8 cellular contexts compared by ENCODE assay signal in the genomic region with DNA sequence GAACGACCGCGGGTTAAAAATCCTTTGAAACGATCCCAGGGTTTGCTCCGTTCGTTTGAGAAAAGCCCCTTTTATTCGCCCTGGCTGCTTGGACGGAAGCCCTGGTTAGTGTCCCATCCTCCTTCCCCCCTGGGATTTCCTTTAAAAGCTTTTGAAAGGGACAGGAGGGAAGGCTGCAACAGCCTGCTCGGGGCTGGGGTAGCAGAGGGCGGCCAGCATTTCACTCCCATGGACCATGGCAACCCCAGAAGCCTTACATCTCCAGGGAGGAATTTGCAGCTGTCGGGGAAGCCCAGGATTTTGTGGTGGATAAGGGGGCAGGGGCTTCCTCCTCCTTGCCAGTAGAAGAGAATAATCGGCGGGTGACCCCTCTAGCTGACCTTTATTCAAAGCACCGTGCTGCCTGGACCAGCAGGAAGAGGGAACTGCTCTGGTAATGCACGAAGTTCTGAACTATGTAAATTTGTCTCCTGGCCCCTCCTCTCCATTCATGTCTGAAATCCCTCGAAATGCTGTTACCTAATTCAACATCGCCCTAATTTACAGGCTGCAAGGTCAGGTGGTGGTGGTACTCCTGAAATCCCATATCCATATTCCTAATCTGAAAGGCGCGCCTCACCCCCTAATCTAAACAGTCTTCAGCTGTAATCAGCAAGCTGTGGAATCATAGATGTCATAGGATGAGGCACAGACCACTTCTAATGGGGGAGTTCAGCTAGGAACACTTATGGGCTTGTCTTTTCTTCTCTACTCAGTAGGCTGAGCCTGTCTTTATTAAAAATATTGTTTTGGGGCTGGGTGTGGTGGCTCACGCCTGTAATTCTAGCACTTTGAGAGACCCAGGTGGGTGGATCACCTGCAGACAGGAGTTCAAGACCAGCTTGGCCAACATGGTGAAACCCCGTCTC. TPM values are rescaled to one million over a fixed set of nuclear protein-coding genes. Genes with fewer than 3 reads are reported as not detected.
DNase-seq lines count a peak whose midpoint lies in the region; ATAC-seq, FAIRE-seq and TF ChIP-seq lines count a peak whose summit lies in the region.

No MANE protein-coding gene starts in this region.

- DNase-seq in activated naive CD4-positive, alpha-beta T cell (lab: John Stamatoyannopoulos, UW): no peak
- DNase-seq in NCI-H82 (lab: John Stamatoyannopoulos, UW): peak; percentile 84
- DNase-seq in body of pancreas: peak in 3 of 4 donors; percentile 19 to 54 (median 37)
- DNase-seq in kidney: no peak
- DNase-seq in stimulated activated effector memory CD8-positive, alpha-beta T cell treated with anti-CD3 and anti-CD28 coated beads, Interleukin-12 subunit alpha, Interleukin-12 subunit beta, amount 100 ng/mL, for 72 hours (ENCODE audit: low spot score in 2 of 2): no peak
- no peak for DNase-seq in KG1 (lab: John Stamatoyannopoulos, UW)

- H3K27me3 Mint-ChIP-seq in activated naive CD4-positive, alpha-beta T cell treated with anti-CD3 and anti-CD28 coated beads, Interleukin-2, amount 50 U/mL, for 24 hours: no peaks in the 10 kb centered on the region

- H3K27ac ChIP-seq in body of pancreas (peak overlapping the region; percentile 71 to 99 (median 96)), kidney (ENCODE audit: low read depth in 2 of 2, low read length in 2 of 2) (peak overlapping the region; percentile 39 to 84)

- H3K36me3 ChIP-seq in body of pancreas (replicated peaks in 1 of 2; ENCODE audit: insufficient read depth in 1 of 2, low read depth in 2 of 2) (no peaks in the 10 kb centered on the region), kidney (ENCODE audit: control insufficient read depth in 1 of 2, insufficient read depth in 2 of 2, low read length in 2 of 2) (no peaks in the 10 kb centered on the region)

- 13 to 14% methylated on average over 17 to 21 of the region's 21 CpGs for WGBS in body of pancreas, 2 donors

- H3K36me3 Mint-ChIP-seq in activated naive CD4-positive, alpha-beta T cell treated with anti-CD3 and anti-CD28 coated beads, Interleukin-2, amount 50 U/mL, for 24 hours: no peaks in the 10 kb centered on the region
- peaks cover 6% of the 10 kb centered on the region for H3K36me3 Mint-ChIP-seq in stimulated activated effector memory CD8-positive, alpha-beta T cell treated with anti-CD3 and anti-CD28 coated beads, Interleukin-12 subunit alpha, Interleukin-12 subunit beta, amount 100 ng/mL, for 72 hours

- peak overlapping the region; percentile 43 for H3K27ac Mint-ChIP-seq in activated naive CD4-positive, alpha-beta T cell treated with anti-CD3 and anti-CD28 coated beads, Interleukin-2, amount 50 U/mL, for 24 hours
- peak overlapping the region; percentile 94 for H3K27ac Mint-ChIP-seq in stimulated activated effector memory CD8-positive, alpha-beta T cell treated with anti-CD3 and anti-CD28 coated beads, Interleukin-12 subunit alpha, Interleukin-12 subunit beta, amount 100 ng/mL, for 72 hours

- H3K9ac ChIP-seq in kidney (ENCODE audit: low read length in 2 of 2): peak overlapping the region; percentile 87 to 97

- H3K4me3 Mint-ChIP-seq in activated naive CD4-positive, alpha-beta T cell treated with anti-CD3 and anti-CD28 coated beads, Interleukin-2, amount 50 U/mL, for 24 hours: peak overlapping the region; percentile 89
- peak overlapping the region; percentile 80 for H3K4me3 Mint-ChIP-seq in stimulated activated effector memory CD8-positive, alpha-beta T cell treated with anti-CD3 and anti-CD28 coated beads, Interleukin-12 subunit alpha, Interleukin-12 subunit beta, amount 100 ng/mL, for 72 hours

- H3K9me3 Mint-ChIP-seq in activated naive CD4-positive, alpha-beta T cell treated with anti-CD3 and anti-CD28 coated beads, Interleukin-2, amount 50 U/mL, for 24 hours: no peaks in the 10 kb centered on the region
- H3K9me3 Mint-ChIP-seq in stimulated activated effector memory CD8-positive, alpha-beta T cell treated with anti-CD3 and anti-CD28 coated beads, Interleukin-12 subunit alpha, Interleukin-12 subunit beta, amount 100 ng/mL, for 72 hours: no peaks in the 10 kb centered on the region

- intact Hi-C loops in body of pancreas (cut with DNase I) (no loop called here), kidney (cut with DNase I) (no loop called here)

- H3K4me1 ChIP-seq in body of pancreas (peaks cover 39% of the 10 kb centered on the region), kidney (ENCODE audit: control insufficient read depth in 1 of 2, insufficient read depth in 1 of 2, low read depth in 1 of 2, low read length in 2 of 2) (peaks cover 16 to 18% of the 10 kb centered on the region in 2 donors)

- H3K4me3 ChIP-seq in body of pancreas (peak overlapping the region in 1 of 2 donors; percentile 56), kidney (ENCODE audit: low read length in 2 of 2) (peak overlapping the region; percentile 77 to 82)

- H3K9me3 ChIP-seq in body of pancreas (no peaks in the 10 kb centered on the region), kidney (ENCODE audit: control insufficient read depth in 1 of 2, low read length in 2 of 2) (no peaks in the 10 kb centered on the region)

- peaks cover 28% of the 10 kb centered on the region for H3K4me1 Mint-ChIP-seq in activated naive CD4-positive, alpha-beta T cell treated with anti-CD3 and anti-CD28 coated beads, Interleukin-2, amount 50 U/mL, for 24 hours
- peaks cover 29% of the 10 kb centered on the region for H3K4me1 Mint-ChIP-seq in stimulated activated effector memory CD8-positive, alpha-beta T cell treated with anti-CD3 and anti-CD28 coated beads, Interleukin-12 subunit alpha, Interleukin-12 subunit beta, amount 100 ng/mL, for 72 hours

- TF ChIP-seq CTCF in body of pancreas (IDR thresholded peaks at IDR 0.05) (no peak), kidney (IDR thresholded peaks at IDR 0.05; ENCODE audit: borderline replicate concordance, extremely low read depth, insufficient read depth) (no peak)

- FAIRE-seq in kidney (lab: Jason Lieb, UNC): no peak

- H3K27me3 ChIP-seq in body of pancreas: no peaks in the 10 kb centered on the region

- ATAC-seq in body of pancreas (no peak), HG02763 (IDR thresholded peaks at IDR 0.05; ENCODE audit: unreplicated experiment) (no peak)
- ATAC-seq in stimulated activated effector memory CD8-positive, alpha-beta T cell treated with anti-CD3 and anti-CD28 coated beads, Interleukin-12 subunit alpha, Interleukin-12 subunit beta, amount 100 ng/mL, for 72 hours: no peak

- peak in 2 of 3 donors; percentile 37 to 49 for TF ChIP-seq POLR2A in body of pancreas (IDR thresholded peaks at IDR 0.05)

RNA-seq across cellular contexts. Expression of gene CLIP1, which starts 1.0 kb away (rescaled TPM):
- 10 to 100 TPM; 41.2 to 89.0 TPM for total RNA-seq in body of pancreas
- total RNA-seq in kidney: 85.3 TPM
- polyA plus RNA-seq in kidney (ENCODE audit: insufficient read depth, low read depth, low replicate concordance): 14.5 TPM

Comparison
In these comparisons a context has a peak if more than half of its experiments do, and no peak if none do; other contexts are left out.
1. DNase-seq: peak in NCI-H82 (single experiment) and body of pancreas (3 of 4); none in activated naive CD4-positive, alpha-beta T cell (0 of 4), kidney (single experiment), stimulated activated effector memory CD8-positive, alpha-beta T cell treated with anti-CD3 and anti-CD28 coated beads, Interleukin-12 subunit alpha, Interleukin-12 subunit beta, amount 100 ng/mL, for 72 hours (0 of 2) and KG1 (single experiment).